ENCODE assay signal across 8 cellular contexts in genomic region chr2:213015387-213016165, GRCh38.
DNase-seq lines count a peak whose midpoint lies in the region; ATAC-seq lines count a peak whose summit lies in the region.

No MANE protein-coding gene starts in this region.

- H3K4me1 Mint-ChIP-seq in activated naive CD4-positive, alpha-beta T cell treated with anti-CD3 and anti-CD28 coated beads, Interleukin-2, amount 10 ng/mL, durations not matched to agents 7 days and 5 days, result peaks cover 23% of the 10 kb centered on the region

- ATAC-seq in GM18498 (IDR thresholded peaks at IDR 0.05; ENCODE audit: unreplicated experiment) (peak; percentile 87), GM19463 (IDR thresholded peaks at IDR 0.05; ENCODE audit: unreplicated experiment) (peak; percentile 75), HG03135 (IDR thresholded peaks at IDR 0.05; ENCODE audit: unreplicated experiment) (peak; percentile 78)

- H3K9me3 Mint-ChIP-seq in activated naive CD4-positive, alpha-beta T cell treated with anti-CD3 and anti-CD28 coated beads, Interleukin-2, amount 10 ng/mL, durations not matched to agents 7 days and 5 days, result no peaks in the 10 kb centered on the region

- no peak overlapping the region for H3K4me3 Mint-ChIP-seq in activated naive CD4-positive, alpha-beta T cell treated with anti-CD3 and anti-CD28 coated beads, Interleukin-2, amount 10 ng/mL, durations not matched to agents 7 days and 5 days

- no peaks in the 10 kb centered on the region for H3K27me3 Mint-ChIP-seq in activated naive CD4-positive, alpha-beta T cell treated with anti-CD3 and anti-CD28 coated beads, Interleukin-2, amount 10 ng/mL, durations not matched to agents 7 days and 5 days

- CTCF ChIA-PET in activated naive CD4-positive, alpha-beta T cell treated with anti-CD3 and anti-CD28 coated beads, Interleukin-2, amount 10 ng/mL, durations not matched to agents 7 days and 5 days (lab: Charles Lee), result no interaction called here

- peak; percentile 42 for DNase-seq in activated naive CD4-positive, alpha-beta T cell treated with anti-CD3 and anti-CD28 coated beads, Interleukin-2, amount 10 ng/mL, durations not matched to agents 7 days and 5 days
- no peak for DNase-seq in DMS114 treated with DMSO at 0.1 percent for 48 hours (lab: John Stamatoyannopoulos, UW; ENCODE audit: unreplicated experiment)
- no peak for DNase-seq in H4 (ENCODE audit: low spot score)
- no peak for DNase-seq in NCI-H526 (lab: John Stamatoyannopoulos, UW)
- DNase-seq in 8988T, result no peak

- no peaks in the 10 kb centered on the region for H3K36me3 Mint-ChIP-seq in activated naive CD4-positive, alpha-beta T cell treated with anti-CD3 and anti-CD28 coated beads, Interleukin-2, amount 10 ng/mL, durations not matched to agents 7 days and 5 days

- H3K27ac Mint-ChIP-seq in activated naive CD4-positive, alpha-beta T cell treated with anti-CD3 and anti-CD28 coated beads, Interleukin-2, amount 10 ng/mL, durations not matched to agents 7 days and 5 days, result no peak overlapping the region
